ENCODE assay signal across 8 cellular contexts in the genomic region with DNA sequence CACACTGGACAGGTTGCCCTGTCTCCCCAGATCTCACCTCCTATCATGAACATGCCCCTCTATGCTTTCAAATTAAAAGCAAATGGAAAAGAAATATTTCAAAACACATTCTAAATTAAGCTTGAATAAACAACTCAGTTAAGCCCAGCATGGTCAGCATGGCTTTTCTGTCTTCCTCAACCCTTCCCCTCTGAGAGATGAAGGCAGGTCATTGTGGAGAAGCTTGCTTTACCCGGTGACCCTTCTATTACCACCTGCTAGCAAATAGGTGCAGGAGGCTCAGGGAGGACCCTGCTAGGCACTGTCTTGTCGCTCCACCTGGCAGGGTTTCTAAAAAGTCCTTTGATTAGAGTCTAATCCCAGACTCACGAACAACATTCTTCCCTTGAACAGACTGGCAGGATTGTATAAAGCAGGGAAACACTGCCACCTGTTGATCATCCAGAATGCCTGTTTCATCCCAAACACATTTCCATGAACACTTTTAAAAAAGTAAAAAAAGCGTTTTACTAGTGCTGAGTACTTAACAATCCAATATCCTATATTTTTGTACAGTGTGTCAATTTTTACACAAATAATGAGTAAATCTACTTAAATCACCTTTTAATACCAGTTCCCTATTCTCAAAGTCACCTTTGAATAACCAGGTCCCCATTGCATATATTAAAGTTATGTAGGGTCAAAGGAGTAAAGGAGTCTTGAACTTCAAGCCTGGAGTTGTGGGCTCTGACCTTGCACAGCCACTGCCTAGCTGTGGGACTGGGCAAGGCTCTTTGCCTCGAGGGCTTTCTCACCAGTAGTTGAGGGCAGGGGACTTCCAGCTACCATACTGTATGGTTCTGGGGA.
DNase-seq lines count a peak whose midpoint lies in the region; ATAC-seq and TF ChIP-seq lines count a peak whose summit lies in the region.

No MANE protein-coding gene starts in this region.

- H3K9me3 ChIP-seq in vagina = no peaks in the 10 kb centered on the region

- intact Hi-C loops in vagina (cut with DNase I) = no loop called here

- TF ChIP-seq POLR2A in vagina (IDR thresholded peaks at IDR 0.05) = no peak

- DNase-seq in AG09319 (ENCODE audit: extremely low read depth, low read depth) (peak; percentile 34), GM20000 (ENCODE audit: low spot score) (peak; percentile 40), NCI-H526 (lab: John Stamatoyannopoulos, UW) (peak; percentile 20 to 58), cerebellum (ENCODE audit: low spot score) (peak; percentile 31), left lobe of liver (ENCODE audit: low spot score) (no peak), vagina (ENCODE audit: extremely low spot score in 2 of 2) (peak; percentile 22 to 80), NCI-H128 (lab: John Stamatoyannopoulos, UW; ENCODE audit: unreplicated experiment) (no peak)

- no peak overlapping the region for H3K4me3 ChIP-seq in vagina

- no peaks in the 10 kb centered on the region for H3K36me3 ChIP-seq in vagina

- H3K27ac ChIP-seq in vagina = no peak overlapping the region

- TF ChIP-seq CTCF in AG09319 (IDR thresholded peaks at IDR 0.05; ENCODE audit: low read depth, low read length) (peak; percentile 80), GM20000 (IDR thresholded peaks at IDR 0.05; ENCODE audit: extremely low read depth, missing control alignments) (peak; percentile 46), vagina (IDR thresholded peaks at IDR 0.05) (peak; percentile 60 to 77 (median 63))

- H3K27me3 ChIP-seq in vagina = no peaks in the 10 kb centered on the region

- ATAC-seq in left lobe of liver = peak; percentile 86
- no peak for ATAC-seq in HG02798 (IDR thresholded peaks at IDR 0.05; ENCODE audit: poor library complexity, unreplicated experiment)

- H3K4me1 ChIP-seq in vagina = peaks cover 8% of the 10 kb centered on the region

Comparison
In these comparisons a context has a peak if more than half of its experiments do, and no peak if none do; other contexts are left out.
1. DNase-seq: peak in AG09319 (single experiment), GM20000 (single experiment), NCI-H526 (2 of 2), cerebellum (single experiment) and vagina (2 of 2); none in left lobe of liver (single experiment) and NCI-H128 (single experiment).
2. Peak in every context shown above with its lines, with median percentiles within 50 percentile points of each other: CTCF ChIP-seq.